Comparison of ENCODE assay signal across 15 cellular contexts in genomic region chr2:75998451-75998850, GRCh38.
DNase-seq lines count a peak whose midpoint lies in the region; ATAC-seq, FAIRE-seq and TF ChIP-seq lines count a peak whose summit lies in the region.
"Had no signal": no experiment of that assay in that cellular context is flagged by ENCODE, and none has a peak within 500 bp of the region (broad histone marks: within the 10 kb centered on the region; RNA-seq: fewer than 3 reads in every experiment).

No MANE protein-coding gene starts in this region.

- CTCF ChIA-PET in H1 (lab: Charles Lee; ENCODE audit: partially characterized antibody): interaction anchor here (0.6 kb wide), 1 partner anchor 206 kb away, joined by 4 read pairs; no protein-coding TSS in a partner anchor
- CTCF ChIA-PET in OCI-LY7 (lab: Charles Lee; ENCODE audit: unreplicated experiment): no interaction called here

- peaks cover 4% of the 10 kb centered on the region; the same call in 2 of the 3 replicates for H3K36me3 Mint-ChIP-seq in GM23338 (ENCODE audit: low read depth)

- TF ChIP-seq CTCF in GM12865 (IDR thresholded peaks at IDR 0.05; ENCODE audit: insufficient read depth, low read depth, low read length, missing control alignments) (no peak), NB4 (IDR thresholded peaks at IDR 0.05; ENCODE audit: low read depth, low read length) (no peak), H1 (IDR thresholded peaks at IDR 0.05; ENCODE audit: control extremely low read depth in 1 of 3, insufficient read depth in 1 of 3, low read depth in 1 of 3, low read length in 3 of 3) (no peak), GM23338 (conservative IDR thresholded peaks at IDR 0.05; ENCODE audit: low read depth in 2 of 2) (no peak), OCI-LY7 (conservative IDR thresholded peaks at IDR 0.05; ENCODE audit: low read length) (no peak)

- H4K5ac ChIP-seq in H1 (ENCODE audit: insufficient read length, low read depth, low read length): no peak overlapping the region

- intact Hi-C loops in OCI-LY7 (cut with micrococcal nuclease; ENCODE audit: unreplicated experiment): no loop called here

- no peak for TF ChIP-seq POLR2A in NB4 (IDR thresholded peaks at IDR 0.05; ENCODE audit: extremely low read depth, insufficient read length)
- TF ChIP-seq POLR2A in H1 (IDR thresholded peaks at IDR 0.05; ENCODE audit: control extremely low read depth in 1 of 2, low read depth in 2 of 2, low read length in 2 of 2): no peak

- H2BK12ac ChIP-seq in H1 (ENCODE audit: low read depth, low read length): no peak overlapping the region

- H3F3A ChIP-seq in GM23338 (replicated peaks; ENCODE audit: low read depth): no peaks in the 10 kb centered on the region

- no peak overlapping the region for H3K4me2 ChIP-seq in H1 (ENCODE audit: insufficient read depth in 1 of 2, low read depth in 2 of 2, low read length in 2 of 2)
- H3K4me2 ChIP-seq in GM23338: no peak overlapping the region
- H3K4me2 ChIP-seq in OCI-LY7 (ENCODE audit: low read length): no peak overlapping the region
- H3K4me2 ChIP-seq: A549, BLaER1 had no signal

- H3K27me3 ChIP-seq in H1 (replicated peaks in 1 of 4; ENCODE audit: control insufficient read depth in 3 of 4, extremely low read depth in 1 of 4, insufficient read depth in 3 of 4, low read length in 3 of 4) (no peaks in the 10 kb centered on the region), GM23338 (ENCODE audit: insufficient read depth) (no peaks in the 10 kb centered on the region)
- H3K27me3 ChIP-seq: BLaER1 had no signal

- no peak overlapping the region for H3K4me3 ChIP-seq in GM12865 (ENCODE audit: low read depth, low read length)
- no peak overlapping the region for H3K4me3 ChIP-seq in NB4 (ENCODE audit: low read depth, low read length)
- no peak overlapping the region for H3K4me3 ChIP-seq in H1 (ENCODE audit: extremely low read depth in 1 of 4, insufficient read depth in 2 of 4, low read depth in 3 of 4, low read length in 4 of 4)
- no peak overlapping the region for H3K4me3 ChIP-seq in GM23338
- H3K4me3 ChIP-seq in OCI-LY7 (ENCODE audit: low read depth, low read length, poor library complexity, severe bottlenecking): no peak overlapping the region
- H3K4me3 ChIP-seq: A549, BLaER1 had no signal

- no peak overlapping the region for H4K91ac ChIP-seq in H1 (replicated peaks; ENCODE audit: insufficient read length, low read length)

- no peak overlapping the region for H2BK20ac ChIP-seq in H1 (ENCODE audit: low read length)

- H3K18ac ChIP-seq in H1 (ENCODE audit: extremely low read depth, low read length): no peak overlapping the region

- no peaks in the 10 kb centered on the region for H4K20me1 ChIP-seq in H1 (replicated peaks in 1 of 2; ENCODE audit: control insufficient read depth in 1 of 2, insufficient read depth in 2 of 2, low read length in 2 of 2)
- no peaks in the 10 kb centered on the region for H4K20me1 ChIP-seq in GM23338 (replicated peaks; ENCODE audit: insufficient read depth)
- no peaks in the 10 kb centered on the region for H4K20me1 ChIP-seq in OCI-LY7 (ENCODE audit: insufficient read depth, low read length)
- H4K20me1 ChIP-seq: BLaER1 had no signal

- TF ChIP-seq EP300 in H1 (IDR thresholded peaks at IDR 0.05; ENCODE audit: borderline replicate concordance in 1 of 2, low read depth in 2 of 2, low read length in 2 of 2): no peak

- no peak overlapping the region for H3K4ac ChIP-seq in H1 (replicated peaks; ENCODE audit: insufficient read length, low read depth, low read length)

- H3K27ac ChIP-seq in H1 (ENCODE audit: low read depth, low read length): no peak overlapping the region
- H3K27ac ChIP-seq in GM23338 (ENCODE audit: low read depth): no peak overlapping the region
- no peak overlapping the region for H3K27ac ChIP-seq in OCI-LY7 (ENCODE audit: low read depth, low read length, poor library complexity, severe bottlenecking)
- H3K27ac ChIP-seq: A549, BLaER1 had no signal

- H2AFZ ChIP-seq in H1 (ENCODE audit: low read length) (0 out of 2 replicates have a peak overlapping the region, but pooled peaks have one; percentile 2), GM23338 (no peak overlapping the region), OCI-LY7 (ENCODE audit: low read length) (no peak overlapping the region)

- H3K27me3 Mint-ChIP-seq in GM23338 (ENCODE audit: insufficient read depth, low read depth, poor library complexity): no peaks in the 10 kb centered on the region
- H3K27me3 Mint-ChIP-seq: CD8-positive, alpha-beta memory T cell had no signal

- no peak overlapping the region for H3K9ac ChIP-seq in H1 (replicated peaks in 1 of 4; ENCODE audit: extremely low read depth in 1 of 4, low read depth in 3 of 4, low read length in 3 of 4)
- H3K9ac ChIP-seq: BLaER1 had no signal

- FAIRE-seq in H1 (lab: Jason Lieb, UNC): no peak
- FAIRE-seq: A549 had no signal

- no peaks in the 10 kb centered on the region for H3K4me1 ChIP-seq in H1 (replicated peaks in 1 of 4; ENCODE audit: control insufficient read depth in 3 of 4, insufficient read depth in 4 of 4, low read length in 3 of 4)
- H3K4me1 ChIP-seq in GM23338 (ENCODE audit: insufficient read depth): no peaks in the 10 kb centered on the region
- H3K4me1 ChIP-seq in OCI-LY7 (ENCODE audit: insufficient read depth, low read length, poor library complexity, severe bottlenecking): no peaks in the 10 kb centered on the region
- H3K4me1 ChIP-seq: A549, BLaER1, Caco-2 had no signal

- H3K9me3 ChIP-seq in H1 (ENCODE audit: insufficient read depth in 2 of 2, low read depth in 1 of 2, low read length in 1 of 2) (no peaks in the 10 kb centered on the region), OCI-LY7 (ENCODE audit: low read length) (no peaks in the 10 kb centered on the region)
- H3K9me3 ChIP-seq: Caco-2 had no signal

- H3K27ac Mint-ChIP-seq in GM23338: no peak overlapping the region
- H3K27ac Mint-ChIP-seq: CD8-positive, alpha-beta memory T cell had no signal

- H3K9me2 ChIP-seq in GM23338 (ENCODE audit: insufficient read depth) (0 out of 2 replicates have a peak, but pooled peaks cover 7% of the 10 kb centered on the region), OCI-LY7 (ENCODE audit: insufficient read depth, low read length) (no peaks in the 10 kb centered on the region)

- no peak overlapping the region for H2BK120ac ChIP-seq in H1 (replicated peaks; ENCODE audit: low read depth, low read length)

- no peak overlapping the region for H4K8ac ChIP-seq in H1 (ENCODE audit: extremely low read depth, insufficient read depth, low read length)

- no peak for TF ChIP-seq RAD21 in H1 (IDR thresholded peaks at IDR 0.05 in 1 of 2, conservative IDR thresholded peaks at IDR 0.05 in 1 of 2; ENCODE audit: low read depth in 2 of 2, low read length in 2 of 2)

- peaks cover 7% of the 10 kb centered on the region for H3K9me3 Mint-ChIP-seq in GM23338

- POLR2A ChIA-PET in H1 (lab: Charles Lee; ENCODE audit: partially characterized antibody): no interaction called here
- POLR2A ChIA-PET in OCI-LY7 (lab: Charles Lee): no interaction called here

- no peaks in the 10 kb centered on the region for H3K79me1 ChIP-seq in H1 (ENCODE audit: low read depth, low read length)

- no TSS peak for BruUV-seq in OCI-LY7 (replicated peaks; lab: Mats Ljungman, UMichigan)

- no peak overlapping the region for H2BK5ac ChIP-seq in H1 (ENCODE audit: low read depth, low read length)

- no peak for ATAC-seq in GM21786 (IDR thresholded peaks at IDR 0.05; ENCODE audit: unreplicated experiment)
- no peak for ATAC-seq in GM23338
- no peak for ATAC-seq in HG02763 (IDR thresholded peaks at IDR 0.05; ENCODE audit: unreplicated experiment)
- ATAC-seq: A549 had no signal

- no peak overlapping the region for H3K23ac ChIP-seq in H1 (ENCODE audit: insufficient read length)

- H3K79me2 ChIP-seq in H1 (ENCODE audit: control insufficient read depth in 1 of 2, insufficient read depth in 2 of 2, low read length in 2 of 2): no peaks in the 10 kb centered on the region
- no peaks in the 10 kb centered on the region for H3K79me2 ChIP-seq in GM23338 (replicated peaks; ENCODE audit: insufficient read depth)
- H3K79me2 ChIP-seq in OCI-LY7 (ENCODE audit: insufficient read depth, low read depth, low read length): no peaks in the 10 kb centered on the region

- no peak overlapping the region for H3K56ac ChIP-seq in H1 (replicated peaks; ENCODE audit: insufficient read length, low read depth, low read length)

- no peak overlapping the region for H3K4me3 Mint-ChIP-seq in GM23338
- H3K4me3 Mint-ChIP-seq: CD8-positive, alpha-beta memory T cell had no signal

- H3K14ac ChIP-seq in H1 (ENCODE audit: insufficient read length): no peak overlapping the region

- no peak overlapping the region for H2AK5ac ChIP-seq in H1 (ENCODE audit: low read depth, low read length)

- 93% methylated on average over 2 of the region's 2 CpGs; no CpG with 5 or more reads in 1 of the 2 experiments for WGBS in H1 (ENCODE audit: extremely low coverage in 1 of 2, insufficient coverage in 1 of 2, insufficient read length in 1 of 2, insufficient replicate concordance in 2 of 2, low coverage in 1 of 2, low lambda C conversion rate in 2 of 2, missing lambda C conversion rate in 1 of 2), 2 experiments

- no peaks in the 10 kb centered on the region for H3K36me3 ChIP-seq in H1 (ENCODE audit: control insufficient read depth in 2 of 4, insufficient read depth in 4 of 4, low read length in 3 of 4)
- H3K36me3 ChIP-seq in GM23338 (ENCODE audit: insufficient read depth): no peaks in the 10 kb centered on the region
- no peaks in the 10 kb centered on the region for H3K36me3 ChIP-seq in OCI-LY7 (ENCODE audit: insufficient read depth, low read length)
- H3K36me3 ChIP-seq: BLaER1 had no signal

- no peak overlapping the region for H2BK15ac ChIP-seq in H1 (ENCODE audit: low read length)

- H3K23me2 ChIP-seq in H1 (ENCODE audit: low read depth, low read length): no peaks in the 10 kb centered on the region

- DNase-seq in Ammon's horn (ENCODE audit: low spot score) (peak; percentile 8), GM12865 (ENCODE audit: low read depth) (peak; percentile 3), NB4 (ENCODE audit: low read depth) (peak; percentile 4), H1 (ENCODE audit: low read depth in 1 of 2, low spot score in 2 of 2) (no peak), GM23338 (ENCODE audit: low spot score) (no peak), OCI-LY7 (ENCODE audit: low spot score) (no peak)
- DNase-seq: Caco-2; CD8-positive, alpha-beta memory T cell; DND-41; GDM1; H7 had no signal

- no peaks in the 10 kb centered on the region; the same call in 2 of the 3 replicates for H3K4me1 Mint-ChIP-seq in GM23338
- H3K4me1 Mint-ChIP-seq: CD8-positive, alpha-beta memory T cell had no signal

TF ChIP-seq in H1, 55 proteins besides CTCF, POLR2A, EP300 and RAD21 (continues in another document):
- TF ChIP-seq GABPA (IDR thresholded peaks at IDR 0.05; ENCODE audit: borderline replicate concordance, insufficient read depth, low read length) (no peak), CEBPB (IDR thresholded peaks at IDR 0.05; ENCODE audit: low read depth, low read length) (peak; percentile 19; the same call in 1 of the 2 replicates)

TF ChIP-seq in GM23338, 12 proteins besides CTCF, POLR2A, EP300 and RAD21 (continues in another document):
- no peak for TF ChIP-seq JUNB (IDR thresholded peaks at IDR 0.05; ENCODE audit: unreplicated experiment)

Comparison
In these comparisons a context has a peak if more than half of its experiments do, and no peak if none do; other contexts are left out.
1. DNase-seq: peak in Ammon's horn (single experiment), GM12865 (single experiment) and NB4 (single experiment); none in H1 (0 of 2), GM23338 (single experiment) and OCI-LY7 (single experiment).